In the genomic region with DNA sequence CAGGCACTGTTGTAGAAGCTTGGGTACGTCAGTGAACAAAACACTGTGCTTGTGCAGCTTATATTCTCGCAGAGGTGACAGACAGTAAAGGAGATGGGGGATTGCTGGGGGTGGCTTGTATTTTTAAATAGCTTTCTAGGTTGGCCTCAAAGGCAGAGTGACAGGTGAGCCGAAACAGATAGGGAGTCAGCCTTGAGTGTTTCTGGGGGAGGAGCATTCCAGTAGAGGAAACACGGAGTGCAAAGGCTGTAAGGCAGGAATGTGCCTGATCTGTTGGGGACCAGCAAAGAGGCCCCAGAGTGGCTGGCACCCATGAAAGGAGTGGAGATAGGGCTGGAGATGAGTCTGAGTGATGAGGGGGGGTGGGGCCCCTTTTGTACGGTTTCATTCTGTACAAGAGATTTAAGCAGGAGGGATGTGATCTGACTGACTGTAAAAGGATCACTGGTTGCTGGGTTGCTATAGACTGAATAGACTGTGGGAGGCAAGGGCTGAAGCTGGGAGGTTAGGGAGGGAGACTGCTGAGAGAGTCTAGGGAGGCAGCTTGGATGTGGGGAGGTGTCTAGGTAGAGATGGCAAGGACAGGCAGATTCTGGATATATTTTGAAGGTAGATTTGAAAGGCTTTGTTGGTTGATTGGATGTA, we compare ENCODE assay signal across 1 cellular context.
TF ChIP-seq lines count a peak whose summit lies in the region.

No MANE protein-coding gene starts in this region.

TF ChIP-seq in HepG2, 621 proteins besides CTCF, POLR2A, EP300 and RAD21 (continued from another document):
- TF ChIP-seq, protein P1, sequence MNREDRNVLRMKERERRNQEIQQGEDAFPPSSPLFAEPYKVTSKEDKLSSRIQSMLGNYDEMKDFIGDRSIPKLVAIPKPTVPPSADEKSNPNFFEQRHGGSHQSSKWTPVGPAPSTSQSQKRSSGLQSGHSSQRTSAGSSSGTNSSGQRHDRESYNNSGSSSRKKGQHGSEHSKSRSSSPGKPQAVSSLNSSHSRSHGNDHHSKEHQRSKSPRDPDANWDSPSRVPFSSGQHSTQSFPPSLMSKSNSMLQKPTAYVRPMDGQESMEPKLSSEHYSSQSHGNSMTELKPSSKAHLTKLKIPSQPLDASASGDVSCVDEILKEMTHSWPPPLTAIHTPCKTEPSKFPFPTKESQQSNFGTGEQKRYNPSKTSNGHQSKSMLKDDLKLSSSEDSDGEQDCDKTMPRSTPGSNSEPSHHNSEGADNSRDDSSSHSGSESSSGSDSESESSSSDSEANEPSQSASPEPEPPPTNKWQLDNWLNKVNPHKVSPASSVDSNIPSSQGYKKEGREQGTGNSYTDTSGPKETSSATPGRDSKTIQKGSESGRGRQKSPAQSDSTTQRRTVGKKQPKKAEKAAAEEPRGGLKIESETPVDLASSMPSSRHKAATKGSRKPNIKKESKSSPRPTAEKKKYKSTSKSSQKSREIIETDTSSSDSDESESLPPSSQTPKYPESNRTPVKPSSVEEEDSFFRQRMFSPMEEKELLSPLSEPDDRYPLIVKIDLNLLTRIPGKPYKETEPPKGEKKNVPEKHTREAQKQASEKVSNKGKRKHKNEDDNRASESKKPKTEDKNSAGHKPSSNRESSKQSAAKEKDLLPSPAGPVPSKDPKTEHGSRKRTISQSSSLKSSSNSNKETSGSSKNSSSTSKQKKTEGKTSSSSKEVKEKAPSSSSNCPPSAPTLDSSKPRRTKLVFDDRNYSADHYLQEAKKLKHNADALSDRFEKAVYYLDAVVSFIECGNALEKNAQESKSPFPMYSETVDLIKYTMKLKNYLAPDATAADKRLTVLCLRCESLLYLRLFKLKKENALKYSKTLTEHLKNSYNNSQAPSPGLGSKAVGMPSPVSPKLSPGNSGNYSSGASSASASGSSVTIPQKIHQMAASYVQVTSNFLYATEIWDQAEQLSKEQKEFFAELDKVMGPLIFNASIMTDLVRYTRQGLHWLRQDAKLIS (CRISPR knock-in tag; IDR thresholded peaks at IDR 0.05): no peak
- 0 out of 2 replicates have a peak, but pooled peaks have one; percentile 16 for TF ChIP-seq YEATS2 (CRISPR knock-in tag; IDR thresholded peaks at IDR 0.05; ENCODE audit: borderline replicate concordance)
- TF ChIP-seq ZNF253 (CRISPR knock-in tag; IDR thresholded peaks at IDR 0.05; ENCODE audit: borderline replicate concordance): no peak
- TF ChIP-seq SCMH1 (CRISPR knock-in tag; IDR thresholded peaks at IDR 0.05; ENCODE audit: borderline replicate concordance): no peak
- TF ChIP-seq BORCS8-MEF2B (CRISPR knock-in tag; IDR thresholded peaks at IDR 0.05): 0 out of 2 replicates have a peak, but pooled peaks have one; percentile 28
- TF ChIP-seq TEAD3 (CRISPR knock-in tag; optimal IDR thresholded peaks at IDR 0.05; ENCODE audit: borderline replicate concordance): peak; percentile 97
- no peak for TF ChIP-seq ZNF20 (CRISPR knock-in tag; IDR thresholded peaks at IDR 0.05)
- TF ChIP-seq, protein P2, sequence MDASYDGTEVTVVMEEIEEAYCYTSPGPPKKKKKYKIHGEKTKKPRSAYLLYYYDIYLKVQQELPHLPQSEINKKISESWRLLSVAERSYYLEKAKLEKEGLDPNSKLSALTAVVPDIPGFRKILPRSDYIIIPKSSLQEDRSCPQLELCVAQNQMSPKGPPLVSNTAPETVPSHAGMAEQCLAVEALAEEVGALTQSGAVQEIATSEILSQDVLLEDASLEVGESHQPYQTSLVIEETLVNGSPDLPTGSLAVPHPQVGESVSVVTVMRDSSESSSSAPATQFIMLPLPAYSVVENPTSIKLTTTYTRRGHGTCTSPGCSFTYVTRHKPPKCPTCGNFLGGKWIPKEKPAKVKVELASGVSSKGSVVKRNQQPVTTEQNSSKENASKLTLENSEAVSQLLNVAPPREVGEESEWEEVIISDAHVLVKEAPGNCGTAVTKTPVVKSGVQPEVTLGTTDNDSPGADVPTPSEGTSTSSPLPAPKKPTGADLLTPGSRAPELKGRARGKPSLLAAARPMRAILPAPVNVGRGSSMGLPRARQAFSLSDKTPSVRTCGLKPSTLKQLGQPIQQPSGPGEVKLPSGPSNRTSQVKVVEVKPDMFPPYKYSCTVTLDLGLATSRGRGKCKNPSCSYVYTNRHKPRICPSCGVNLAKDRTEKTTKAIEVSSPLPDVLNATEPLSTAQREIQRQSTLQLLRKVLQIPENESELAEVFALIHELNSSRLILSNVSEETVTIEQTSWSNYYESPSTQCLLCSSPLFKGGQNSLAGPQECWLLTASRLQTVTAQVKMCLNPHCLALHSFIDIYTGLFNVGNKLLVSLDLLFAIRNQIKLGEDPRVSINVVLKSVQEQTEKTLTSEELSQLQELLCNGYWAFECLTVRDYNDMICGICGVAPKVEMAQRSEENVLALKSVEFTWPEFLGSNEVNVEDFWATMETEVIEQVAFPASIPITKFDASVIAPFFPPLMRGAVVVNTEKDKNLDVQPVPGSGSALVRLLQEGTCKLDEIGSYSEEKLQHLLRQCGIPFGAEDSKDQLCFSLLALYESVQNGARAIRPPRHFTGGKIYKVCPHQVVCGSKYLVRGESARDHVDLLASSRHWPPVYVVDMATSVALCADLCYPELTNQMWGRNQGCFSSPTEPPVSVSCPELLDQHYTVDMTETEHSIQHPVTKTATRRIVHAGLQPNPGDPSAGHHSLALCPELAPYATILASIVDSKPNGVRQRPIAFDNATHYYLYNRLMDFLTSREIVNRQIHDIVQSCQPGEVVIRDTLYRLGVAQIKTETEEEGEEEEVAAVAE (CRISPR knock-in tag; IDR thresholded peaks at IDR 0.05; ENCODE audit: borderline replicate concordance): peak; percentile 32; the same call in 1 of the 2 replicates
- TF ChIP-seq ZMYM4 (CRISPR knock-in tag; IDR thresholded peaks at IDR 0.05): peak; percentile 28; the same call in 1 of the 2 replicates
- TF ChIP-seq XRCC5 (optimal IDR thresholded peaks at IDR 0.05; ENCODE audit: low read length): no peak
- TF ChIP-seq ZNF274 (CRISPR knock-in tag; IDR thresholded peaks at IDR 0.05): 0 out of 2 replicates have a peak, but pooled peaks have one; percentile 32
- TF ChIP-seq ERF (CRISPR knock-in tag; IDR thresholded peaks at IDR 0.05): 0 out of 2 replicates have a peak, but pooled peaks have one; percentile 23
- TF ChIP-seq, protein P3, sequence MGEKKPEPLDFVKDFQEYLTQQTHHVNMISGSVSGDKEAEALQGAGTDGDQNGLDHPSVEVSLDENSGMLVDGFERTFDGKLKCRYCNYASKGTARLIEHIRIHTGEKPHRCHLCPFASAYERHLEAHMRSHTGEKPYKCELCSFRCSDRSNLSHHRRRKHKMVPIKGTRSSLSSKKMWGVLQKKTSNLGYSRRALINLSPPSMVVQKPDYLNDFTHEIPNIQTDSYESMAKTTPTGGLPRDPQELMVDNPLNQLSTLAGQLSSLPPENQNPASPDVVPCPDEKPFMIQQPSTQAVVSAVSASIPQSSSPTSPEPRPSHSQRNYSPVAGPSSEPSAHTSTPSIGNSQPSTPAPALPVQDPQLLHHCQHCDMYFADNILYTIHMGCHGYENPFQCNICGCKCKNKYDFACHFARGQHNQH (CRISPR knock-in tag; IDR thresholded peaks at IDR 0.05): peak; percentile 53; the same call in 1 of the 2 replicates
- TF ChIP-seq ZFY (CRISPR knock-in tag; IDR thresholded peaks at IDR 0.05): 0 out of 2 replicates have a peak, but pooled peaks have one; percentile 17
